ENCODE assay signal across 8 cellular contexts in the genomic region with DNA sequence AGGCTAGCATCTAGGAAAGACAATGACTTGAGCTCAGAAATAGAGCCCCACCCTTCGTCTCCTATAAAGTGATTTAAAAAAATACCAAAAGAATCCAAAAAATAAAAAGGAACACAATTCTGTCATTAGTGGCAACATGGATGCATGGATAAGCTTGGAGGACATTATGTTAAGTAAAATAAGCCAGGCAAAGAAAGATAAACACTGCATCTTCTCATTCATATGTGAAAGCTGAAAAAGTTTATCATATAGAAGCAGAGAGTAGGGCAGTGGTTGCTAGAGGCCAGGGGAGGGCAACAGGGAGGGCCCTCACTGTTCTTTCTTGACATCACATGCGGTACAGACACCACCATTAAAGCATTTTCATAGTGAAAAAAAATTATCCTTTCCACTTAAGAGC.
"Had no signal": no experiment of that assay in that cellular context is flagged by ENCODE, and none has a peak within 500 bp of the region (broad histone marks: within the 10 kb centered on the region; RNA-seq: fewer than 3 reads in every experiment).

No MANE protein-coding gene starts in this region.

- DNase-seq: GDM1, GF-D8 had no signal

- FAIRE-seq: G401.6, GM12878, GM12891, GM12892, GM18507, GM19239 had no signal

- ATAC-seq: GM12878 had no signal

- H3K4me3 ChIP-seq: GM12878 had no signal
